8 cellular contexts compared by ENCODE assay signal in genomic region chr20:32580970-32581838, GRCh38. TPM values are rescaled to one million over a fixed set of nuclear protein-coding genes. Genes with fewer than 3 reads are reported as not detected.
DNase-seq lines count a peak whose midpoint lies in the region; ATAC-seq, FAIRE-seq and TF ChIP-seq lines count a peak whose summit lies in the region.

No MANE protein-coding gene starts in this region.

- no peak for FAIRE-seq in pancreas (lab: Jason Lieb, UNC)

- H3K27me3 ChIP-seq in suprapubic skin (peaks cover 34% of the 10 kb centered on the region), pancreas (no peaks in the 10 kb centered on the region)

- H3K36me3 Mint-ChIP-seq in T-helper 1 cell treated with Interleukin-12 subunit alpha and Interleukin-12 subunit beta and Interleukin-4 antibody, amounts not matched to agents 30 μg/mL and 1 μg/mL, for 36 hours (ENCODE audit: low read depth): peaks cover 4% of the 10 kb centered on the region
- H3K36me3 Mint-ChIP-seq in progenitor cell of endocrine pancreas (ENCODE audit: insufficient read depth) (no peaks in the 10 kb centered on the region), MCF 10A (ENCODE audit: insufficient read depth, unreplicated experiment) (no peaks in the 10 kb centered on the region)

- no peaks in the 10 kb centered on the region for H3K9me3 Mint-ChIP-seq in T-helper 1 cell treated with Interleukin-12 subunit alpha and Interleukin-12 subunit beta and Interleukin-4 antibody, amounts not matched to agents 30 μg/mL and 1 μg/mL, for 36 hours
- H3K9me3 Mint-ChIP-seq in progenitor cell of endocrine pancreas (ENCODE audit: low read depth) (no peaks in the 10 kb centered on the region), MCF 10A (ENCODE audit: unreplicated experiment) (no peaks in the 10 kb centered on the region)

- TF ChIP-seq POLR2A in suprapubic skin (IDR thresholded peaks at IDR 0.05): no peak

- ATAC-seq in pancreas: no peak

- intact Hi-C loops in MCF 10A (cut with micrococcal nuclease): no loop called here
- intact Hi-C loops in pancreas (cut with DNase I): no loop called here

- POLR2A ChIA-PET in MCF 10A (lab: Yijun Ruan, JAX): interaction anchor here (0.6 kb wide), 1 partner anchor 11 kb away, joined by 3 read pairs; no protein-coding TSS in a partner anchor

- TF ChIP-seq CTCF in progenitor cell of endocrine pancreas (IDR thresholded peaks at IDR 0.05; ENCODE audit: unreplicated experiment) (no peak), MCF 10A (IDR thresholded peaks at IDR 0.05; ENCODE audit: unreplicated experiment) (no peak), suprapubic skin (IDR thresholded peaks at IDR 0.05) (no peak), pancreas (IDR thresholded peaks at IDR 0.05) (no peak)

- H3K9me3 ChIP-seq in suprapubic skin: no peaks in the 10 kb centered on the region
- H3K9me3 ChIP-seq in pancreas: no peaks in the 10 kb centered on the region

- BruUV-seq in MCF 10A (replicated peaks; lab: Mats Ljungman, UMichigan): no TSS peak

- no peak for DNase-seq in T-helper 1 cell
- peak; percentile 94 for DNase-seq in OCI-M1 (lab: John Stamatoyannopoulos, UW)
- DNase-seq in progenitor cell of endocrine pancreas (ENCODE audit: low spot score, unreplicated experiment): no peak
- no peak for DNase-seq in MCF 10A (ENCODE audit: unreplicated experiment)
- DNase-seq in suprapubic skin (ENCODE audit: low spot score in 2 of 2): no peak
- no peak for DNase-seq in pancreas

- no peak overlapping the region for H3K4me3 ChIP-seq in suprapubic skin
- H3K4me3 ChIP-seq in pancreas: no peak overlapping the region

- H3K27ac Mint-ChIP-seq in T-helper 1 cell treated with Interleukin-12 subunit alpha and Interleukin-12 subunit beta and Interleukin-4 antibody, amounts not matched to agents 30 μg/mL and 1 μg/mL, for 36 hours: no peak overlapping the region
- H3K27ac Mint-ChIP-seq in progenitor cell of endocrine pancreas (peak overlapping the region; percentile 86), MCF 10A (ENCODE audit: low read depth, unreplicated experiment) (no peak overlapping the region)

- H3K27me3 Mint-ChIP-seq in T-helper 1 cell treated with Interleukin-12 subunit alpha and Interleukin-12 subunit beta and Interleukin-4 antibody, amounts not matched to agents 30 μg/mL and 1 μg/mL, for 36 hours (ENCODE audit: low read depth): peaks cover 7% of the 10 kb centered on the region
- H3K27me3 Mint-ChIP-seq in progenitor cell of endocrine pancreas (peaks cover 14% of the 10 kb centered on the region), MCF 10A (ENCODE audit: insufficient read depth, unreplicated experiment) (peaks cover 11% of the 10 kb centered on the region)

- H3K36me3 ChIP-seq in suprapubic skin (no peaks in the 10 kb centered on the region), pancreas (no peaks in the 10 kb centered on the region)

- 69% methylated on average over 15 of the region's 19 CpGs for WGBS in suprapubic skin
- WGBS in pancreas, 2 donors: 75 to 81% methylated on average over 19 of the region's 19 CpGs

- H3K4me1 ChIP-seq in suprapubic skin (peaks cover 29% of the 10 kb centered on the region), pancreas (peaks cover 0 to 4% (median 0%) of the 10 kb centered on the region in 3 donors)

- CTCF ChIA-PET in MCF 10A (lab: Yijun Ruan, JAX): interaction anchor here (1.1 kb wide), 1 partner anchor 95 kb away, joined by 4 read pairs; no protein-coding TSS in a partner anchor

- H3K4me1 Mint-ChIP-seq in T-helper 1 cell treated with Interleukin-12 subunit alpha and Interleukin-12 subunit beta and Interleukin-4 antibody, amounts not matched to agents 30 μg/mL and 1 μg/mL, for 36 hours (ENCODE audit: low read depth): peaks cover 20% of the 10 kb centered on the region
- H3K4me1 Mint-ChIP-seq in progenitor cell of endocrine pancreas (ENCODE audit: low read depth) (peaks cover 20% of the 10 kb centered on the region), MCF 10A (ENCODE audit: insufficient read depth, unreplicated experiment) (peaks cover 5% of the 10 kb centered on the region)

- no peak for TF ChIP-seq EP300 in suprapubic skin (IDR thresholded peaks at IDR 0.05)

- H3K4me3 Mint-ChIP-seq in T-helper 1 cell treated with Interleukin-12 subunit alpha and Interleukin-12 subunit beta and Interleukin-4 antibody, amounts not matched to agents 30 μg/mL and 1 μg/mL, for 36 hours: peak overlapping the region; percentile 80
- H3K4me3 Mint-ChIP-seq in progenitor cell of endocrine pancreas (ENCODE audit: low read depth): peak overlapping the region; percentile 67
- H3K4me3 Mint-ChIP-seq in MCF 10A (ENCODE audit: unreplicated experiment): no peak overlapping the region

- H3K27ac ChIP-seq in cingulate gyrus (ENCODE audit: low read depth, low read length) (peak overlapping the region; percentile 29), suprapubic skin (no peak overlapping the region), pancreas (no peak overlapping the region)

RNA-seq across cellular contexts. Expression of gene NOL4L, which starts 3.9 kb away (rescaled TPM):
- total RNA-seq in progenitor cell of endocrine pancreas (89.7 and 90.4 TPM in 2 replicates), MCF 10A (2022) (3.3 and 4.6 TPM in 2 replicates), suprapubic skin (10 to 100 TPM in 1 of 4 donors, 1 to 10 TPM in 3; 2.6 to 12.8 (median 6.4) TPM), pancreas (10 to 100 TPM in 4 of 6 donors, 1 to 10 TPM in 2; 8.7 to 14.5 (median 10.2) TPM)
- polyA plus RNA-seq in pancreas: 10 to 100 TPM; 10.2 to 13.2 TPM
